ENCODE assay signal across 8 cellular contexts in genomic region chr11:114348200-114349191, GRCh38. TPM values are rescaled to one million over a fixed set of nuclear protein-coding genes. Genes with fewer than 3 reads are reported as not detected.
DNase-seq lines count a peak whose midpoint lies in the region; ATAC-seq, FAIRE-seq and TF ChIP-seq lines count a peak whose summit lies in the region.

No MANE protein-coding gene starts in this region.

- H3K27me3 Mint-ChIP-seq in activated CD4-positive, alpha-beta T cell treated with anti-CD3 and anti-CD28 coated beads, Interleukin-2, amount 10 ng/mL, durations not matched to agents 7 days and 5 days = no peaks in the 10 kb centered on the region

- no peaks in the 10 kb centered on the region for H3K9me3 Mint-ChIP-seq in activated CD4-positive, alpha-beta T cell treated with anti-CD3 and anti-CD28 coated beads, Interleukin-2, amount 10 ng/mL, durations not matched to agents 7 days and 5 days

- H3K27ac Mint-ChIP-seq in activated CD4-positive, alpha-beta T cell treated with anti-CD3 and anti-CD28 coated beads, Interleukin-2, amount 10 ng/mL, durations not matched to agents 7 days and 5 days = no peak overlapping the region

- no peaks in the 10 kb centered on the region for H3K27me3 ChIP-seq in pancreas

- POLR2A ChIA-PET in activated CD4-positive, alpha-beta T cell treated with anti-CD3 and anti-CD28 coated beads, Interleukin-2, amount 10 ng/mL, durations not matched to agents 7 days and 5 days (lab: Charles Lee) = interaction anchor here (0.6 kb wide), 1 partner anchor 107 kb away, joined by 3 read pairs; no protein-coding TSS in a partner anchor

- no peaks in the 10 kb centered on the region for H3K36me3 ChIP-seq in pancreas

- peaks cover 9% of the 10 kb centered on the region for H3K4me1 Mint-ChIP-seq in activated CD4-positive, alpha-beta T cell treated with anti-CD3 and anti-CD28 coated beads, Interleukin-2, amount 10 ng/mL, durations not matched to agents 7 days and 5 days

- 65 to 72% methylated on average over 13 of the region's 13 CpGs for WGBS in pancreas, 2 donors

- ATAC-seq in pancreas = peak; percentile 77 to 85 (median 84)
- ATAC-seq in GM19351 (IDR thresholded peaks at IDR 0.05; ENCODE audit: unreplicated experiment) = no peak
- ATAC-seq in HG03457 (IDR thresholded peaks at IDR 0.05; ENCODE audit: unreplicated experiment) = no peak

- H3K4me3 Mint-ChIP-seq in activated CD4-positive, alpha-beta T cell treated with anti-CD3 and anti-CD28 coated beads, Interleukin-2, amount 10 ng/mL, durations not matched to agents 7 days and 5 days = no peak overlapping the region

- peak; percentile 31 for TF ChIP-seq CTCF in foreskin fibroblast (IDR thresholded peaks at IDR 0.05; ENCODE audit: low read depth, low read length)
- TF ChIP-seq CTCF in pancreas (IDR thresholded peaks at IDR 0.05) = peak; percentile 8 to 59 (median 52)

- H3K9me3 ChIP-seq in pancreas = no peaks in the 10 kb centered on the region

- intact Hi-C loops in pancreas (cut with DNase I) = loop anchor here in 1 of 3 donors (10.0 kb wide), 1 partner anchor 416 kb away; no protein-coding TSS in a partner anchor

- H3K27ac ChIP-seq in pancreas = no peak overlapping the region

- DNase-seq in activated gamma-delta T cell treated with anti-CD3 and anti-CD28 coated beads, Interleukin-2, amount 50 U/mL, for 16 hours (ENCODE audit: low read depth) = peak; percentile 9
- no peak for DNase-seq in activated gamma-delta T cell (lab: John Stamatoyannopoulos, UW)
- peak; percentile 51 to 70 for DNase-seq in NCI-H2081 (lab: John Stamatoyannopoulos, UW)
- peak; percentile 57 for DNase-seq in activated CD4-positive, alpha-beta T cell treated with anti-CD3 and anti-CD28 coated beads, Interleukin-2, amount 10 ng/mL, durations not matched to agents 7 days and 5 days
- DNase-seq in foreskin fibroblast = peak; percentile 57 to 86
- peak in 3 of 6 donors; percentile 24 to 61 (median 30) for DNase-seq in pancreas

- H3K36me3 Mint-ChIP-seq in activated CD4-positive, alpha-beta T cell treated with anti-CD3 and anti-CD28 coated beads, Interleukin-2, amount 10 ng/mL, durations not matched to agents 7 days and 5 days (ENCODE audit: low read depth) = no peaks in the 10 kb centered on the region

- H3K4me3 ChIP-seq in foreskin fibroblast (ENCODE audit: low read depth in 1 of 2, low read length in 2 of 2) = no peak overlapping the region
- no peak overlapping the region for H3K4me3 ChIP-seq in pancreas

- CTCF ChIA-PET in activated CD4-positive, alpha-beta T cell treated with anti-CD3 and anti-CD28 coated beads, Interleukin-2, amount 10 ng/mL, durations not matched to agents 7 days and 5 days (lab: Charles Lee) = interaction anchor here (1.5 kb wide), 1 partner anchor 28 kb away, joined by 3 read pairs; no protein-coding TSS in a partner anchor

- no peaks in the 10 kb centered on the region for H3K4me1 ChIP-seq in pancreas

- peak; percentile 23 for FAIRE-seq in pancreas (lab: Jason Lieb, UNC)

RNA-seq across cellular contexts. Expression of gene C11orf71, which starts 51.8 kb away (rescaled TPM):
- 1 to 10 TPM; 6.7 to 7.4 TPM for total RNA-seq in activated CD4-positive, alpha-beta T cell treated with anti-CD3 and anti-CD28 coated beads, Interleukin-2, amount 10 ng/mL, durations not matched to agents 7 days and 5 days
- 1 to 10 TPM; 4.7 to 8.5 (median 5.4) TPM for total RNA-seq in pancreas
- polyA plus RNA-seq in pancreas = 10 to 100 TPM in 1 of 2 donors, 1 to 10 TPM in 1; 7.4 to 11.3 TPM

RNA-seq across cellular contexts. Expression of gene RBM7, which starts 52.0 kb away (rescaled TPM):
- 10 to 100 TPM; 34.2 to 49.7 TPM for total RNA-seq in activated CD4-positive, alpha-beta T cell treated with anti-CD3 and anti-CD28 coated beads, Interleukin-2, amount 10 ng/mL, durations not matched to agents 7 days and 5 days
- 10 to 100 TPM in 4 of 6 donors, 1 to 10 TPM in 2; 6.5 to 16.4 (median 11.8) TPM for total RNA-seq in pancreas
- polyA plus RNA-seq in pancreas = 1 to 10 TPM; 3.8 to 8.7 TPM

RNA-seq across cellular contexts. Expression of gene NNMT, which starts 52.3 kb away (rescaled TPM):
- total RNA-seq in activated CD4-positive, alpha-beta T cell treated with anti-CD3 and anti-CD28 coated beads, Interleukin-2, amount 10 ng/mL, durations not matched to agents 7 days and 5 days = not detected
- 100 to 1,000 TPM in 2 of 6 donors, 10 to 100 TPM in 2, 1 to 10 TPM in 2; 4.8 to 139 (median 32.9) TPM for total RNA-seq in pancreas
- polyA plus RNA-seq in pancreas = 100 to 1,000 TPM in 1 of 2 donors, 10 to 100 TPM in 1; 81.7 to 101 TPM

Comparison
In these comparisons a context has a peak if more than half of its experiments do, and no peak if none do; other contexts are left out.
1. ATAC-seq: peak in pancreas (4 of 4); none in GM19351 (single experiment) and HG03457 (single experiment).
2. RNA of gene NNMT, which starts 52.3 kb away (total RNA-seq): 4.8 to 139 TPM in pancreas; not detected in activated CD4-positive, alpha-beta T cell treated with anti-CD3 and anti-CD28 coated beads, Interleukin-2, amount 10 ng/mL, durations not matched to agents 7 days and 5 days; every median in the first group is over 4 times any median in the second.